In genomic region chr13:83613524-83613923, GRCh38 we compare ENCODE assay signal across 20 cellular contexts.
"Had no signal": no experiment of that assay in that cellular context is flagged by ENCODE, and none has a peak within 500 bp of the region (broad histone marks: within the 10 kb centered on the region; RNA-seq: fewer than 3 reads in every experiment).

No MANE protein-coding gene starts in this region.

- H3K4me2 ChIP-seq: hepatocyte had no signal

- H3K4me1 ChIP-seq: esophagus muscularis mucosa, foreskin keratinocyte, gastroesophageal sphincter, heart left ventricle, left lung had no signal

- H3K27ac ChIP-seq: coronary artery, dorsolateral prefrontal cortex, esophagus muscularis mucosa, foreskin keratinocyte, gastroesophageal sphincter, heart left ventricle, hepatocyte, left lung had no signal

- H3K27me3 ChIP-seq: dorsolateral prefrontal cortex, esophagus muscularis mucosa, foreskin keratinocyte, gastroesophageal sphincter, heart left ventricle, hepatocyte, left lung had no signal

- DNase-seq: dermis blood vessel endothelial cell; dorsolateral prefrontal cortex; effector CD4-positive, alpha-beta T cell; effector memory CD4-positive, alpha-beta T cell; foreskin keratinocyte; hypothalamus; immature natural killer cell; islet precursor cell; kidney; kidney glomerular epithelial cell; left lung; left ventricle myocardium superior; mammary epithelial cell; mucosa of descending colon had no signal

- ATAC-seq: foreskin keratinocyte, gastroesophageal sphincter, heart left ventricle, left lung, left ventricle myocardium superior, mucosa of descending colon had no signal

- H3K36me3 ChIP-seq: esophagus muscularis mucosa, gastroesophageal sphincter, heart left ventricle, left lung had no signal

- H2AFZ ChIP-seq: hepatocyte had no signal

- H3K79me2 ChIP-seq: hepatocyte had no signal

- H3K4me3 ChIP-seq: coronary artery, dorsolateral prefrontal cortex, esophagus muscularis mucosa, gastroesophageal sphincter, heart left ventricle, hepatocyte, left lung, lung, mucosa of descending colon had no signal

- H3K9me3 ChIP-seq: esophagus muscularis mucosa had no signal
